In the genomic region with DNA sequence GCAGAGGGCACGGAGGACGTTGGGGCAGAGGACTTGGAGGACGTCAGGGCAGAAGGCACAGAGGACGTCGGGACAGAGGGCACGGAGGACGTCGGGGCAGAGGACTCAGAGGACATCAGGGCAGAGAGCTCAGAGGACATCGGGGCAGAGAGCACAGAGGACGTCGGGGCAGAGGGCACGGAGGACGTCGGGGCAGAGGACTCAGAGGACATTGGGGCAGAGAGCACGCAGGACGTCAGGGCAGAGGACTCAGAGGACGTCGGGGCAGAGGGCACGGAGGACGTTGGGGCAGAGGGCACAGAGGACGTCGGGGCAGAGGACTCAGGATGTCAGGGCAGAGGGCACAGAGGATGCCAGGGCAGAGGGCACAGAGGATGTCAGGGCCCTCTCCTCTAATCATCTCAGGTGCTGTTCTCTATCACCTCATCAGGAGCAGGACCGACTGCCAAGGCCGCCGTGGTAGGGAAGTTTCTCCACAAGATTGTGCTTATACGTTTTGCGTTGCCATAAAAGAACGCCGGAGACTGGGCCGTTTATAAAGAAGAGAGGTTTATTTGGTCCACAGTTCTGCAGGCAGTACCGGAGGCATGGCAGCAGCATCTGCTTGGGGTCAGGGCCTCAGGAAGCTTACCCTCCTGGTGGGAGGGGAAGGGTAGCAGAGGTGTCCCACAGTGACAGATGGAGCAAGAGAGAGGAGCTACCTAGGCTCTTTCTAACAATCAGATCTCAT, we compare ENCODE assay signal across 18 cellular contexts. TPM values are rescaled to one million over a fixed set of nuclear protein-coding genes. Genes with fewer than 3 reads are reported as not detected.
"Had no signal": no experiment of that assay in that cellular context is flagged by ENCODE, and none has a peak within 500 bp of the region (broad histone marks: within the 10 kb centered on the region; RNA-seq: fewer than 3 reads in every experiment).

No MANE protein-coding gene starts in this region.

- H3K4me3 Mint-ChIP-seq: activated naive CD4-positive, alpha-beta T cell treated with anti-CD3 and anti-CD28 coated beads, Interleukin-2, amount 10 ng/mL, durations not matched to agents 7 days and 5 days; activated T-helper 17 cell treated with anti-CD3 and anti-CD28 coated beads, Interleukin-2, amount 50 U/mL, for 72 hours; T-cell had no signal

- H3K36me3 ChIP-seq: colonic mucosa, left ventricle myocardium inferior, right atrium auricular region, upper lobe of left lung had no signal

- H3K27me3 ChIP-seq: colonic mucosa, right atrium auricular region, upper lobe of left lung had no signal

- DNase-seq: activated CD4-positive, alpha-beta T cell treated with anti-CD3 and anti-CD28 coated beads for 1 hour; activated CD4-positive, alpha-beta T cell treated with anti-CD3 and anti-CD28 coated beads, Interleukin-2, amount 50 U/mL, for 4 hours; activated naive CD4-positive, alpha-beta T cell treated with anti-CD3 and anti-CD28 coated beads, Interleukin-2, amount 10 ng/mL, durations not matched to agents 7 days and 5 days; colonic mucosa; effector CD8-positive, alpha-beta T cell; foreskin fibroblast; hippocampal formation; left ventricle myocardium inferior; small intestine; stimulated activated CD4-positive, alpha-beta T cell treated with anti-CD3 and anti-CD28 coated beads, Interleukin-4, amount 100 ng/mL, for 4 hours; stimulated activated CD8-positive, alpha-beta memory T cell treated with anti-CD3 and anti-CD28 coated beads, Interleukin-4, amount 100 ng/mL, for 48 hours; stimulated activated naive CD4-positive, alpha-beta T cell treated with Interleukin-2 at 50 U/mL for 16 hours; substantia nigra; T-cell; T1000 had no signal

- H3K27ac Mint-ChIP-seq: activated naive CD4-positive, alpha-beta T cell treated with anti-CD3 and anti-CD28 coated beads, Interleukin-2, amount 10 ng/mL, durations not matched to agents 7 days and 5 days; activated T-helper 17 cell treated with anti-CD3 and anti-CD28 coated beads, Interleukin-2, amount 50 U/mL, for 72 hours; T-cell had no signal

- H3K27ac ChIP-seq: colonic mucosa, left ventricle myocardium inferior, right atrium auricular region, upper lobe of left lung had no signal

- H3K4me3 ChIP-seq: colonic mucosa, left ventricle myocardium inferior, right atrium auricular region, upper lobe of left lung had no signal

- H3K27me3 Mint-ChIP-seq: activated naive CD4-positive, alpha-beta T cell treated with anti-CD3 and anti-CD28 coated beads, Interleukin-2, amount 10 ng/mL, durations not matched to agents 7 days and 5 days had no signal

- H3K9me3 ChIP-seq: colonic mucosa, left ventricle myocardium inferior, right atrium auricular region, upper lobe of left lung had no signal

- H3K4me1 Mint-ChIP-seq: activated naive CD4-positive, alpha-beta T cell treated with anti-CD3 and anti-CD28 coated beads, Interleukin-2, amount 10 ng/mL, durations not matched to agents 7 days and 5 days; activated T-helper 17 cell treated with anti-CD3 and anti-CD28 coated beads, Interleukin-2, amount 50 U/mL, for 72 hours; T-cell had no signal

- H3K4me1 ChIP-seq: colonic mucosa, left ventricle myocardium inferior, right atrium auricular region, upper lobe of left lung had no signal

- FAIRE-seq: small intestine had no signal

- H3K9me3 Mint-ChIP-seq: activated naive CD4-positive, alpha-beta T cell treated with anti-CD3 and anti-CD28 coated beads, Interleukin-2, amount 10 ng/mL, durations not matched to agents 7 days and 5 days; activated T-helper 17 cell treated with anti-CD3 and anti-CD28 coated beads, Interleukin-2, amount 50 U/mL, for 72 hours; T-cell had no signal

- H3K36me3 Mint-ChIP-seq: activated naive CD4-positive, alpha-beta T cell treated with anti-CD3 and anti-CD28 coated beads, Interleukin-2, amount 10 ng/mL, durations not matched to agents 7 days and 5 days; T-cell had no signal

RNA-seq across cellular contexts. Expression of a gene that starts 29.4 kb away (rescaled TPM):
- total RNA-seq: activated T-helper 17 cell treated with anti-CD3 and anti-CD28 coated beads, Interleukin-2, amount 50 U/mL, for 72 hours had no signal
